Comparison of ENCODE assay signal across 9 cellular contexts in genomic region chr17:75842963-75843576, GRCh38. TPM values are rescaled to one million over a fixed set of nuclear protein-coding genes. Genes with fewer than 3 reads are reported as not detected.
DNase-seq lines count a peak whose midpoint lies in the region; ATAC-seq and TF ChIP-seq lines count a peak whose summit lies in the region.
"Had no signal": no experiment of that assay in that cellular context is flagged by ENCODE, and none has a peak within 500 bp of the region (broad histone marks: within the 10 kb centered on the region; RNA-seq: fewer than 3 reads in every experiment).

No MANE protein-coding gene starts in this region.

- peaks cover 53 to 68% of the 10 kb centered on the region in 2 donors for H3K36me3 Mint-ChIP-seq in CD14-positive monocyte
- H3K36me3 Mint-ChIP-seq in activated naive CD8-positive, alpha-beta T cell treated with anti-CD3 and anti-CD28 coated beads for 36 hours: peaks cover 11% of the 10 kb centered on the region
- peaks cover 0 to 6% of the 10 kb centered on the region in 2 donors for H3K36me3 Mint-ChIP-seq in naive B cell

- ATAC-seq in naive B cell (ENCODE audit: low read depth in 2 of 2): peak; percentile 4 to 9

- no peaks in the 10 kb centered on the region for H3K9me3 Mint-ChIP-seq in CD14-positive monocyte
- no peaks in the 10 kb centered on the region for H3K9me3 Mint-ChIP-seq in activated naive CD8-positive, alpha-beta T cell treated with anti-CD3 and anti-CD28 coated beads for 36 hours
- H3K9me3 Mint-ChIP-seq in naive B cell: no peaks in the 10 kb centered on the region

- H3K27ac Mint-ChIP-seq in CD14-positive monocyte: peak overlapping the region in 6 of 7 donors; percentile 81 to 94 (median 89)
- H3K27ac Mint-ChIP-seq in activated naive CD8-positive, alpha-beta T cell treated with anti-CD3 and anti-CD28 coated beads for 36 hours: peak overlapping the region; percentile 95
- H3K27ac Mint-ChIP-seq in naive B cell: peak overlapping the region in 5 of 6 donors; percentile 42 to 98 (median 90)

- H3K4me1 Mint-ChIP-seq in CD14-positive monocyte (peaks cover 23% of the 10 kb centered on the region), naive B cell (peaks cover 16 to 27% (median 27%) of the 10 kb centered on the region in 3 donors)
- peaks cover 13% of the 10 kb centered on the region for H3K4me1 Mint-ChIP-seq in activated naive CD8-positive, alpha-beta T cell treated with anti-CD3 and anti-CD28 coated beads for 36 hours

- H3K4me3 Mint-ChIP-seq in CD14-positive monocyte (peak overlapping the region; percentile 89 to 97), naive B cell (peak overlapping the region; percentile 86 to 96 (median 93))
- peak overlapping the region; percentile 94 for H3K4me3 Mint-ChIP-seq in activated naive CD8-positive, alpha-beta T cell treated with anti-CD3 and anti-CD28 coated beads for 36 hours

- peak overlapping the region; percentile 82 for H3K4me3 ChIP-seq in Jurkat, Clone E6-1 (ENCODE audit: low read length)

- intact Hi-C loops in CD14-positive monocyte (cut with micrococcal nuclease): loop anchor here in 1 of 2 donors (10.0 kb wide), 1 partner anchor 178 kb away; the partner anchor contains the start of genes RECQL5 and SAP30BP

- H3K27me3 Mint-ChIP-seq in CD14-positive monocyte (ENCODE audit: low read depth in 3 of 3) (no peaks in the 10 kb centered on the region), naive B cell (no peaks in the 10 kb centered on the region)
- H3K27me3 Mint-ChIP-seq in activated naive CD8-positive, alpha-beta T cell treated with anti-CD3 and anti-CD28 coated beads for 36 hours: no peaks in the 10 kb centered on the region

- peak; percentile 25 for TF ChIP-seq CTCF in CD14-positive monocyte (IDR thresholded peaks at IDR 0.05)

- DNase-seq in CD14-positive monocyte (ENCODE audit: low spot score) (no peak), naive B cell (no peak), NCI-H2227 (lab: John Stamatoyannopoulos, UW; ENCODE audit: unreplicated experiment) (no peak), NCI-H187 (lab: John Stamatoyannopoulos, UW) (no peak), AML-193 (lab: John Stamatoyannopoulos, UW) (no peak), foreskin melanocyte (no peak)
- no peak for DNase-seq in Jurkat, Clone E6-1 (ENCODE audit: low read depth, low spot score)
- peak; percentile 30 for DNase-seq in activated naive CD8-positive, alpha-beta T cell treated with anti-CD3 and anti-CD28 coated beads for 36 hours
- DNase-seq: WERI-Rb-1 had no signal

RNA-seq across cellular contexts. Expression of gene UNC13D, which starts 1.1 kb away (rescaled TPM):
- polyA plus RNA-seq in CD14-positive monocyte: 10 to 100 TPM; 28.4 to 53.3 TPM
- polyA plus RNA-seq in Jurkat, Clone E6-1 (2012; ENCODE audit: insufficient read depth, insufficient read length): 87.6 TPM
- total RNA-seq in activated naive CD8-positive, alpha-beta T cell treated with anti-CD3 and anti-CD28 coated beads for 36 hours: 100 to 1,000 TPM; 145 to 156 TPM
- polyA plus RNA-seq in naive B cell (ENCODE audit: low read depth in 6 of 6): 10 to 100 TPM; 11.5 to 31.5 (median 20.5) TPM

RNA-seq across cellular contexts. Expression of gene WBP2, which starts 12.1 kb away (rescaled TPM):
- 10 to 100 TPM; 62.4 to 93.3 TPM for polyA plus RNA-seq in CD14-positive monocyte
- 120 TPM for polyA plus RNA-seq in Jurkat, Clone E6-1 (2012; ENCODE audit: insufficient read depth, insufficient read length)
- 10 to 100 TPM; 45.0 to 49.3 TPM for total RNA-seq in activated naive CD8-positive, alpha-beta T cell treated with anti-CD3 and anti-CD28 coated beads for 36 hours
- polyA plus RNA-seq in naive B cell (ENCODE audit: low read depth in 6 of 6): 100 to 1,000 TPM in 2 of 6 donors, 10 to 100 TPM in 4; 73.4 to 134 (median 87.6) TPM

RNA-seq across cellular contexts. Expression of gene TRIM47, which starts 35.3 kb away (rescaled TPM):
- polyA plus RNA-seq in CD14-positive monocyte: not detected
- polyA plus RNA-seq in Jurkat, Clone E6-1 (2012; ENCODE audit: insufficient read depth, insufficient read length): 20.4 TPM
- total RNA-seq in activated naive CD8-positive, alpha-beta T cell treated with anti-CD3 and anti-CD28 coated beads for 36 hours: 10 to 100 TPM; 16.4 to 18.3 TPM
- 1 to 10 TPM in 3 of 6 donors, under 1 TPM in 2, not detected in 1; 0.97 to 2.2 (median 1.7) TPM for polyA plus RNA-seq in naive B cell (ENCODE audit: low read depth in 6 of 6)

RNA-seq across cellular contexts. Expression of gene TRIM65, which starts 53.7 kb away (rescaled TPM):
- polyA plus RNA-seq in CD14-positive monocyte (1 to 10 TPM; 5.6 to 5.9 TPM), naive B cell (ENCODE audit: low read depth in 6 of 6) (10 to 100 TPM; 15.4 to 33.0 (median 23.4) TPM)
- polyA plus RNA-seq in Jurkat, Clone E6-1 (2012; ENCODE audit: insufficient read depth, insufficient read length): 30.7 TPM
- 10 to 100 TPM; 37.2 to 41.7 TPM for total RNA-seq in activated naive CD8-positive, alpha-beta T cell treated with anti-CD3 and anti-CD28 coated beads for 36 hours

RNA-seq across cellular contexts. Expression of gene UNK, which starts 58.5 kb away (rescaled TPM):
- polyA plus RNA-seq in CD14-positive monocyte (1 to 10 TPM; 6.3 to 7.8 TPM), naive B cell (ENCODE audit: low read depth in 6 of 6) (10 to 100 TPM; 31.1 to 50.1 (median 37.7) TPM)
- 43.6 TPM for polyA plus RNA-seq in Jurkat, Clone E6-1 (2012; ENCODE audit: insufficient read depth, insufficient read length)
- 10 to 100 TPM; 26.9 to 27.4 TPM for total RNA-seq in activated naive CD8-positive, alpha-beta T cell treated with anti-CD3 and anti-CD28 coated beads for 36 hours
